ENCODE assay signal across 8 cellular contexts in genomic region chr1:25906644-25907300, GRCh38. TPM values are rescaled to one million over a fixed set of nuclear protein-coding genes. Genes with fewer than 3 reads are reported as not detected.
A peak's percentile ranks its signal among the peaks of the same experiment; 100 is the strongest.
DNase-seq lines count a peak whose midpoint lies in the region; ATAC-seq and TF ChIP-seq lines count a peak whose summit lies in the region.

No MANE protein-coding gene starts in this region.

- POLR2A ChIA-PET in CD4-positive, alpha-beta T cell (lab: Charles Lee): interaction anchor here (0.9 to 7.1 kb wide), 8 partner anchors 9 to 91 kb away, joined by 3 to 63 read pairs (median 6); partner anchors contain the start of genes MTFR1L and PAFAH2
- POLR2A ChIA-PET in naive thymus-derived CD8-positive, alpha-beta T cell (lab: Charles Lee): interaction anchor here (0.8 to 4.3 kb wide), 6 partner anchors 16 to 327 kb away, joined by 3 to 29 read pairs (median 4); partner anchors contain the start of genes CEP85 and PAFAH2

- no peaks in the 10 kb centered on the region for H3K27me3 ChIP-seq in CD4-positive, alpha-beta T cell (ENCODE audit: control insufficient read depth, insufficient read depth, low read length)
- H3K27me3 ChIP-seq in MM.1S (replicated peaks; ENCODE audit: insufficient read depth, low read length): peaks cover 16% of the 10 kb centered on the region
- H3K27me3 ChIP-seq in endodermal cell (ENCODE audit: control insufficient read depth, insufficient read depth, low read length, poor library complexity, severe bottlenecking): no peaks in the 10 kb centered on the region
- H3K27me3 ChIP-seq in upper lobe of right lung: no peaks in the 10 kb centered on the region

- TF ChIP-seq CTCF in CD4-positive, alpha-beta T cell (IDR thresholded peaks at IDR 0.05): no peak
- TF ChIP-seq CTCF in MM.1S (IDR thresholded peaks at IDR 0.05; ENCODE audit: low read length): no peak
- no peak for TF ChIP-seq CTCF in endodermal cell (conservative IDR thresholded peaks at IDR 0.05)
- no peak for TF ChIP-seq CTCF in upper lobe of right lung (IDR thresholded peaks at IDR 0.05)

- no peaks in the 10 kb centered on the region for H3K27me3 Mint-ChIP-seq in CD4-positive, alpha-beta T cell
- peaks cover 3% of the 10 kb centered on the region for H3K27me3 Mint-ChIP-seq in endodermal cell (ENCODE audit: insufficient read depth)
- H3K27me3 Mint-ChIP-seq in naive thymus-derived CD8-positive, alpha-beta T cell: no peaks in the 10 kb centered on the region

- WGBS in endodermal cell (ENCODE audit: insufficient coverage in 1 of 2, insufficient read length in 1 of 2), 2 experiments: 53 to 75% methylated on average over 24 to 34 of the region's 34 CpGs

- H3K4me3 Mint-ChIP-seq in CD4-positive, alpha-beta T cell: peak overlapping the region; percentile 98
- peak overlapping the region; percentile 78 for H3K4me3 Mint-ChIP-seq in endodermal cell
- H3K4me3 Mint-ChIP-seq in naive thymus-derived CD8-positive, alpha-beta T cell: peak overlapping the region; percentile 84 to 96 (median 88)

- H3K36me3 Mint-ChIP-seq in CD4-positive, alpha-beta T cell (ENCODE audit: low read depth): peaks cover 26% of the 10 kb centered on the region
- H3K36me3 Mint-ChIP-seq in endodermal cell (ENCODE audit: low read depth): peaks cover 24% of the 10 kb centered on the region
- H3K36me3 Mint-ChIP-seq in naive thymus-derived CD8-positive, alpha-beta T cell: peaks cover 0 to 4% (median 4%) of the 10 kb centered on the region in 3 donors

- H3K4me1 ChIP-seq in MM.1S (ENCODE audit: low read length) (peaks cover 17% of the 10 kb centered on the region), endodermal cell (ENCODE audit: control insufficient read depth, insufficient read depth, low read length) (no peaks in the 10 kb centered on the region), upper lobe of right lung (peaks cover 18% of the 10 kb centered on the region)

- no peaks in the 10 kb centered on the region for H3K9me3 ChIP-seq in CD4-positive, alpha-beta T cell (ENCODE audit: control insufficient read depth, low read length)
- H3K9me3 ChIP-seq in MM.1S (replicated peaks; ENCODE audit: insufficient read depth, low read length): no peaks in the 10 kb centered on the region
- no peaks in the 10 kb centered on the region for H3K9me3 ChIP-seq in endodermal cell (ENCODE audit: control insufficient read depth, low read length)
- no peaks in the 10 kb centered on the region for H3K9me3 ChIP-seq in upper lobe of right lung

- no peaks in the 10 kb centered on the region for H4K20me1 ChIP-seq in MM.1S (ENCODE audit: insufficient read depth, low read length)

- peak in 4 of 10 experiments; percentile 13 to 55 (median 23) for DNase-seq in CD4-positive, alpha-beta T cell
- DNase-seq in MM.1S (no peak), endodermal cell (peak; percentile 76), upper lobe of right lung (peak; percentile 67), SIG-M5 (lab: John Stamatoyannopoulos, UW) (no peak)
- peak; percentile 34 to 45 for DNase-seq in activated CD4-positive, alpha-beta T cell treated with anti-CD3 and anti-CD28 coated beads for 4 hours
- DNase-seq in naive thymus-derived CD8-positive, alpha-beta T cell: peak in 8 of 10 donors; percentile 14 to 71 (median 28)

- H3F3A ChIP-seq in MM.1S (ENCODE audit: insufficient read depth, low read length): peaks cover 17% of the 10 kb centered on the region; the same call in 1 of the 2 replicates

- H3K4me3 ChIP-seq in MM.1S (ENCODE audit: low read length) (peak overlapping the region; percentile 69), endodermal cell (ENCODE audit: low read length) (peak overlapping the region; percentile 51), upper lobe of right lung (peak overlapping the region; percentile 72)

- no peaks in the 10 kb centered on the region for H3K9me3 Mint-ChIP-seq in CD4-positive, alpha-beta T cell
- H3K9me3 Mint-ChIP-seq in endodermal cell: no peaks in the 10 kb centered on the region
- no peaks in the 10 kb centered on the region for H3K9me3 Mint-ChIP-seq in naive thymus-derived CD8-positive, alpha-beta T cell

- H3K36me3 ChIP-seq in MM.1S (replicated peaks; ENCODE audit: insufficient read depth, low read length) (peaks cover 20% of the 10 kb centered on the region), endodermal cell (ENCODE audit: control insufficient read depth, insufficient read depth, low read length) (peaks cover 25% of the 10 kb centered on the region), upper lobe of right lung (no peaks in the 10 kb centered on the region)

- peaks cover 23% of the 10 kb centered on the region for H3K4me1 Mint-ChIP-seq in CD4-positive, alpha-beta T cell (ENCODE audit: low read depth)
- peaks cover 24% of the 10 kb centered on the region for H3K4me1 Mint-ChIP-seq in endodermal cell
- peaks cover 8 to 26% (median 19%) of the 10 kb centered on the region in 4 donors for H3K4me1 Mint-ChIP-seq in naive thymus-derived CD8-positive, alpha-beta T cell

- CTCF ChIA-PET in CD4-positive, alpha-beta T cell (lab: Charles Lee): interaction anchor here (1.2 to 2.7 kb wide), 2 partner anchors 11 to 91 kb away, joined by 6 to 16 read pairs; partner anchors contain the start of gene PAFAH2

- H3K9ac ChIP-seq in MM.1S (ENCODE audit: low read length) (no peak overlapping the region), endodermal cell (ENCODE audit: extremely low read depth, low read length, poor library complexity, severe bottlenecking) (peak overlapping the region; percentile 64)

- H3K27ac Mint-ChIP-seq in CD4-positive, alpha-beta T cell: peak overlapping the region; percentile 97
- peak overlapping the region; percentile 92 for H3K27ac Mint-ChIP-seq in endodermal cell
- H3K27ac Mint-ChIP-seq in naive thymus-derived CD8-positive, alpha-beta T cell: peak overlapping the region; percentile 26 to 94 (median 75)

- H3K4me2 ChIP-seq in MM.1S (ENCODE audit: low read depth, low read length): peak overlapping the region; percentile 65

- peak overlapping the region; percentile 71 for H2AFZ ChIP-seq in MM.1S (ENCODE audit: low read length)

- H3K79me2 ChIP-seq in MM.1S (ENCODE audit: low read length): peaks cover 37% of the 10 kb centered on the region

- peak overlapping the region; percentile 65 for H3K27ac ChIP-seq in CD4-positive, alpha-beta T cell (ENCODE audit: low read depth, low read length)
- no peak overlapping the region for H3K27ac ChIP-seq in MM.1S (ENCODE audit: low read length)
- H3K27ac ChIP-seq in endodermal cell (ENCODE audit: low read depth, low read length): peak overlapping the region; percentile 98
- no peak overlapping the region for H3K27ac ChIP-seq in upper lobe of right lung

- H3K9me2 ChIP-seq in MM.1S (replicated peaks; ENCODE audit: insufficient read depth, low read length): no peaks in the 10 kb centered on the region

- intact Hi-C loops in CD4-positive, alpha-beta T cell (cut with DNase I, micrococcal nuclease): loop anchor here (1.0 to 5.0 kb wide), 5 partner anchors 11 to 881 kb away; partner anchors contain the start of genes PAFAH2 (in 1 of the 2), PDIK1L (in 1 of the 2) and PIGV (in 1 of the 2)
- intact Hi-C loops in upper lobe of right lung (cut with DNase I): no loop called here

- ATAC-seq in CD4-positive, alpha-beta T cell (ENCODE audit: poor library complexity): peak; percentile 48
- ATAC-seq in naive thymus-derived CD8-positive, alpha-beta T cell: peak; percentile 12 to 13
- ATAC-seq in upper lobe of right lung (peak; percentile 4), GM18498 (IDR thresholded peaks at IDR 0.05; ENCODE audit: unreplicated experiment) (no peak)

RNA-seq across cellular contexts. Expression of gene STMN1, which starts 0.6 kb away (rescaled TPM):
- 10 to 100 TPM; 25.2 to 25.6 TPM for total RNA-seq in CD4-positive, alpha-beta T cell
- total RNA-seq in endodermal cell: 100 to 1,000 TPM; 543 to 585 TPM
- polyA plus RNA-seq in endodermal cell (2013, experiment 1 of 2): 1,221 TPM
- polyA plus RNA-seq in endodermal cell (2013, experiment 2 of 2): 1,270 TPM
- total RNA-seq in naive thymus-derived CD8-positive, alpha-beta T cell: 10 to 100 TPM; 83.3 to 86.0 TPM
- 100 to 1,000 TPM; 197 to 238 (median 205) TPM for polyA plus RNA-seq in naive thymus-derived CD8-positive, alpha-beta T cell
- 42.5 TPM for total RNA-seq in upper lobe of right lung

RNA-seq across cellular contexts. Expression of gene PAQR7, which starts 31.3 kb away (rescaled TPM):
- total RNA-seq in CD4-positive, alpha-beta T cell: 1 to 10 TPM; 1.1 to 1.5 TPM
- total RNA-seq in endodermal cell (10 to 100 TPM; 11.7 to 15.0 TPM), upper lobe of right lung (10.8 TPM)
- 5.5 TPM for polyA plus RNA-seq in endodermal cell (2013, experiment 1 of 2)
- polyA plus RNA-seq in endodermal cell (2013, experiment 2 of 2): 5.7 TPM
- 1 to 10 TPM; 6.3 to 6.5 TPM for total RNA-seq in naive thymus-derived CD8-positive, alpha-beta T cell
- polyA plus RNA-seq in naive thymus-derived CD8-positive, alpha-beta T cell: under 1 TPM; 0.08 to 0.32 (median 0.30) TPM

RNA-seq across cellular contexts. Expression of gene AUNIP, which starts 47.5 kb away (rescaled TPM):
- total RNA-seq in CD4-positive, alpha-beta T cell: not detected
- total RNA-seq in endodermal cell (10 to 100 TPM; 14.3 to 19.5 TPM), upper lobe of right lung (not detected)
- 8.0 TPM for polyA plus RNA-seq in endodermal cell (2013, experiment 1 of 2)
- polyA plus RNA-seq in endodermal cell (2013, experiment 2 of 2): 7.4 TPM
- total RNA-seq in naive thymus-derived CD8-positive, alpha-beta T cell: not detected
- not detected for polyA plus RNA-seq in naive thymus-derived CD8-positive, alpha-beta T cell

Comparison
In these comparisons a context has a peak if more than half of its experiments do, and no peak if none do; other contexts are left out.
1. DNase-seq: peak in activated CD4-positive, alpha-beta T cell treated with anti-CD3 and anti-CD28 coated beads for 4 hours (2 of 2), endodermal cell (single experiment), naive thymus-derived CD8-positive, alpha-beta T cell (8 of 10) and upper lobe of right lung (single experiment); none in MM.1S (single experiment) and SIG-M5 (single experiment).
2. H3K27ac ChIP-seq: peak in CD4-positive, alpha-beta T cell (single experiment) and endodermal cell (single experiment); none in MM.1S (single experiment) and upper lobe of right lung (single experiment).
3. RNA of gene STMN1, which starts 0.6 kb away (total RNA-seq): 543 to 585 TPM in endodermal cell; 83.3 to 86.0 TPM in naive thymus-derived CD8-positive, alpha-beta T cell, 42.5 TPM in upper lobe of right lung (single experiment) and 25.2 to 25.6 TPM in CD4-positive, alpha-beta T cell; every median in the first group is over 4 times any median in the second.
4. RNA of gene AUNIP, which starts 47.5 kb away (total RNA-seq): 14.3 to 19.5 TPM in endodermal cell; not detected in upper lobe of right lung (single experiment), not detected in CD4-positive, alpha-beta T cell and not detected in naive thymus-derived CD8-positive, alpha-beta T cell; every median in the first group is over 10 times any median in the second.
5. Peak in every context shown above with its lines, with median percentiles within 50 percentile points of each other: H3K27ac Mint-ChIP-seq, H3K4me3 Mint-ChIP-seq and H3K4me3 ChIP-seq.